ENCODE assay signal across 15 cellular contexts in genomic region chr12:93126069-93126474, GRCh38.
DNase-seq lines count a peak whose midpoint lies in the region; ATAC-seq and TF ChIP-seq lines count a peak whose summit lies in the region.
"Had no signal": no experiment of that assay in that cellular context is flagged by ENCODE, and none has a peak within 500 bp of the region (broad histone marks: within the 10 kb centered on the region; RNA-seq: fewer than 3 reads in every experiment).

No MANE protein-coding gene starts in this region.

- no peak for TF ChIP-seq EP300 in gastroesophageal sphincter (IDR thresholded peaks at IDR 0.05)

- TF ChIP-seq CTCF in Caco-2 (IDR thresholded peaks at IDR 0.05; ENCODE audit: insufficient read depth in 1 of 2, low read depth in 1 of 2, low read length in 1 of 2, severe bottlenecking in 1 of 2, unreplicated experiment in 1 of 2) (no peak), gastroesophageal sphincter (IDR thresholded peaks at IDR 0.05) (no peak)

- peaks cover 14% of the 10 kb centered on the region for H3K36me3 Mint-ChIP-seq in Caco-2 (ENCODE audit: insufficient read depth, unreplicated experiment)
- no peaks in the 10 kb centered on the region for H3K36me3 Mint-ChIP-seq in activated T-cell treated with anti-CD3 and anti-CD28 coated beads, Interleukin-2, amount 50 U/mL, for 4 hours (ENCODE audit: insufficient read depth)

- peak; percentile 69 for ATAC-seq in GM19452 (IDR thresholded peaks at IDR 0.05; ENCODE audit: unreplicated experiment)
- peak; percentile 50 for ATAC-seq in HG03139 (IDR thresholded peaks at IDR 0.05; ENCODE audit: unreplicated experiment)
- ATAC-seq in gastroesophageal sphincter, result no peak
- ATAC-seq in GM19328 (IDR thresholded peaks at IDR 0.05; ENCODE audit: unreplicated experiment), result no peak
- no peak for ATAC-seq in activated T-cell treated with anti-CD3 and anti-CD28 coated beads, Interleukin-2, amount 50 U/mL, for 4 hours

- H3K4me3 ChIP-seq in Caco-2 (ENCODE audit: low read depth, low read length) (no peak overlapping the region), gastroesophageal sphincter (no peak overlapping the region)

- no peaks in the 10 kb centered on the region for H3K36me3 ChIP-seq in Caco-2 (ENCODE audit: control insufficient read depth, insufficient read depth, low read length)
- no peaks in the 10 kb centered on the region for H3K36me3 ChIP-seq in gastroesophageal sphincter

- H3K9me3 ChIP-seq in Caco-2 (no peaks in the 10 kb centered on the region), gastroesophageal sphincter (no peaks in the 10 kb centered on the region)

- peak overlapping the region in 3 of 4 donors; percentile 85 to 87 (median 86) for H3K27ac ChIP-seq in gastroesophageal sphincter

- no peaks in the 10 kb centered on the region for H3K27me3 ChIP-seq in Caco-2 (replicated peaks; ENCODE audit: control insufficient read depth, insufficient read depth, low read length)
- no peaks in the 10 kb centered on the region for H3K27me3 ChIP-seq in gastroesophageal sphincter

- DNase-seq in Caco-2 (no peak), iPS-NIHi11 (ENCODE audit: low spot score) (no peak), erythroblast (lab: John Stamatoyannopoulos, UW) (no peak)
- DNase-seq in activated T-cell treated with anti-CD3 and anti-CD28 coated beads, Interleukin-2, amount 50 U/mL, for 4 hours, result no peak
- DNase-seq: cortex of kidney; H9; NCI-H1092 treated with DMSO at 0.1 percent for 48 hours; NCI-H69; SIG-M5; stimulated activated CD4-positive, alpha-beta T cell treated with anti-CD3 and anti-CD28 coated beads, Interleukin-15, amount 100 ng/mL, for 24 hours; stimulated activated CD8-positive, alpha-beta memory T cell treated with anti-CD3 and anti-CD28 coated beads, Interleukin-4, amount 100 ng/mL, for 48 hours had no signal

- peaks cover 47% of the 10 kb centered on the region for H3K4me1 Mint-ChIP-seq in Caco-2 (ENCODE audit: low read depth, unreplicated experiment)
- H3K4me1 Mint-ChIP-seq in activated T-cell treated with anti-CD3 and anti-CD28 coated beads, Interleukin-2, amount 50 U/mL, for 4 hours (ENCODE audit: low read depth), result no peaks in the 10 kb centered on the region

- no TSS peak for BruUV-seq in Caco-2 (replicated peaks; lab: Mats Ljungman, UMichigan)

- TF ChIP-seq POLR2A in gastroesophageal sphincter (IDR thresholded peaks at IDR 0.05) (no peak), erythroblast (IDR thresholded peaks at IDR 0.05; ENCODE audit: low read length) (no peak)

- no peaks in the 10 kb centered on the region for H3K27me3 Mint-ChIP-seq in Caco-2 (ENCODE audit: insufficient read depth, unreplicated experiment)
- no peaks in the 10 kb centered on the region for H3K27me3 Mint-ChIP-seq in activated T-cell treated with anti-CD3 and anti-CD28 coated beads, Interleukin-2, amount 50 U/mL, for 4 hours (ENCODE audit: low read depth)

- intact Hi-C loops in Caco-2 (cut with micrococcal nuclease; ENCODE audit: unreplicated experiment), result loop anchor here (10.0 kb wide), 1 partner anchor 189 kb away; no protein-coding TSS in a partner anchor

- CTCF ChIA-PET in Caco-2 (lab: Charles Lee), result no interaction called here

- no peak overlapping the region for H3K4me3 Mint-ChIP-seq in Caco-2 (ENCODE audit: unreplicated experiment)
- H3K4me3 Mint-ChIP-seq in activated T-cell treated with anti-CD3 and anti-CD28 coated beads, Interleukin-2, amount 50 U/mL, for 4 hours, result no peak overlapping the region
- H3K4me3 Mint-ChIP-seq: H9 had no signal

- H3K9me3 Mint-ChIP-seq in Caco-2 (ENCODE audit: unreplicated experiment), result peaks cover 8% of the 10 kb centered on the region
- no peaks in the 10 kb centered on the region for H3K9me3 Mint-ChIP-seq in activated T-cell treated with anti-CD3 and anti-CD28 coated beads, Interleukin-2, amount 50 U/mL, for 4 hours
- H3K9me3 Mint-ChIP-seq: H9 had no signal

- H3K27ac Mint-ChIP-seq in Caco-2 (ENCODE audit: unreplicated experiment), result peak overlapping the region; percentile 94

- 100% methylated on average over 1 of the region's 2 CpGs; no CpG with 5 or more reads in 1 of the 2 donors for WGBS in gastroesophageal sphincter (ENCODE audit: low coverage in 1 of 2), 2 donors

- H3K4me1 ChIP-seq in Caco-2 (peaks cover 51% of the 10 kb centered on the region), gastroesophageal sphincter (peaks cover 0 to 64% (median 3%) of the 10 kb centered on the region in 3 donors)

- POLR2A ChIA-PET in Caco-2 (lab: Charles Lee), result interaction anchor here (0.6 kb wide), 1 partner anchor 104 kb away, joined by 4 read pairs; no protein-coding TSS in a partner anchor

Comparison
In these comparisons a context has a peak if more than half of its experiments do, and no peak if none do; other contexts are left out.
1. ATAC-seq: peak in GM19452 (single experiment) and HG03139 (single experiment); none in gastroesophageal sphincter (single experiment), GM19328 (single experiment) and activated T-cell treated with anti-CD3 and anti-CD28 coated beads, Interleukin-2, amount 50 U/mL, for 4 hours (0 of 2).